Comparison of ENCODE assay signal across 13 cellular contexts in the genomic region with DNA sequence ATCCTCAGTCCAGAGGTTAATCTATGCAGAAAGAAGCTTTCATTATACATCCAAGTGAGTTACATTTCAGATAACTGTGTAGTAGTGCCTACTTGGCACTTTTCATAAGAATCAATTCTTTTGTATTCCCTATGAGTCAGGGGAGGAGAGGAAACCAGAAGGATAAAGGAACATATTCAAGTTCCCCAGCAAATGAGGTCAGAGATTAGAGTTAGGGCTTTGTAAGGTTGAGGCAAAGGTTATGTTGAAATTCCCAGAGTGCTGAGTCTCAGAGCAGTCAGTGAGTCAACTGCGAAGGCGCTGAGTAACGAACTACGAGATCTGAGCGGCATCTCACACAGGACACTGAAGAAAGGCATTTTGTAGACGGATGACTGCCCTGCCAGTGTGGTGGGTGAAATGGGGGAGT. TPM values are rescaled to one million over a fixed set of nuclear protein-coding genes. Genes with fewer than 3 reads are reported as not detected.
DNase-seq lines count a peak whose midpoint lies in the region; ATAC-seq, FAIRE-seq and TF ChIP-seq lines count a peak whose summit lies in the region.
"Had no signal": no experiment of that assay in that cellular context is flagged by ENCODE, and none has a peak within 500 bp of the region (broad histone marks: within the 10 kb centered on the region; RNA-seq: fewer than 3 reads in every experiment).

No MANE protein-coding gene starts in this region.

- POLR2A ChIA-PET in IMR-90 (lab: Charles Lee; ENCODE audit: unreplicated experiment), result interaction anchor here (0.5 kb wide), 2 partner anchors 17 to 1199 kb away, joined by 3 to 4 read pairs; no protein-coding TSS in a partner anchor

- H4K5ac ChIP-seq in IMR-90 (ENCODE audit: low read depth, low read length), result no peak overlapping the region

- no peak overlapping the region for H4K91ac ChIP-seq in IMR-90 (ENCODE audit: insufficient read depth, low read depth, low read length)

- no TSS peak for BruUV-seq in IMR-90 (replicated peaks; lab: Mats Ljungman, UMichigan)

- H3K4me1 ChIP-seq in IMR-90 (ENCODE audit: control insufficient read depth, insufficient read depth, low read length), result no peaks in the 10 kb centered on the region
- H3K4me1 ChIP-seq in small intestine (ENCODE audit: control insufficient read depth in 2 of 2, insufficient read depth in 1 of 2, low read depth in 1 of 2, low read length in 1 of 2), result no peaks in the 10 kb centered on the region
- H3K4me1 ChIP-seq: uterus had no signal

- H3K27me3 ChIP-seq in IMR-90 (ENCODE audit: control insufficient read depth, insufficient read depth, low read length) (no peaks in the 10 kb centered on the region), kidney epithelial cell (ENCODE audit: control insufficient read depth, insufficient read depth, low read length) (no peaks in the 10 kb centered on the region), small intestine (ENCODE audit: control insufficient read depth in 2 of 2, insufficient read depth in 2 of 2, low read length in 2 of 2) (no peaks in the 10 kb centered on the region)
- H3K27me3 ChIP-seq: uterus had no signal

- H2BK15ac ChIP-seq in IMR-90 (ENCODE audit: low read depth, low read length), result no peak overlapping the region

- no peak overlapping the region for H3K14ac ChIP-seq in IMR-90 (replicated peaks; ENCODE audit: low read depth, low read length)

- H2AK9ac ChIP-seq in IMR-90 (replicated peaks; ENCODE audit: low read depth, low read length, poor library complexity), result no peak overlapping the region

- H2BK120ac ChIP-seq in IMR-90 (ENCODE audit: low read depth, low read length), result no peak overlapping the region

- no peak overlapping the region for H3K9ac ChIP-seq in IMR-90 (ENCODE audit: low read depth, low read length)

- H2AK5ac ChIP-seq in IMR-90 (ENCODE audit: low read depth, low read length), result no peak overlapping the region

- H3K9me3 ChIP-seq in IMR-90 (ENCODE audit: control insufficient read depth, insufficient read depth, low read length) (no peaks in the 10 kb centered on the region), small intestine (ENCODE audit: control insufficient read depth, low read depth) (no peaks in the 10 kb centered on the region)
- H3K9me3 ChIP-seq: uterus had no signal

- ATAC-seq in IMR-90 (ENCODE audit: low read depth), result peak; percentile 85
- no peak for ATAC-seq in HG02642 (IDR thresholded peaks at IDR 0.05; ENCODE audit: poor library complexity, unreplicated experiment)
- no peak for ATAC-seq in HG02571 (IDR thresholded peaks at IDR 0.05; ENCODE audit: unreplicated experiment)

- TF ChIP-seq CTCF in IMR-90 (conservative IDR thresholded peaks at IDR 0.05; ENCODE audit: low read depth, low read length), result no peak
- TF ChIP-seq CTCF in kidney epithelial cell (IDR thresholded peaks at IDR 0.05; ENCODE audit: insufficient read depth, low read length, poor library complexity, severe bottlenecking), result no peak

- intact Hi-C loops in IMR-90 (cut with micrococcal nuclease), result no loop called here

- no CpG with 5 or more reads among the region's 6 CpGs for WGBS in IMR-90 (ENCODE audit: extremely low coverage in 2 of 2, insufficient read length in 1 of 2), 2 experiments
- 14 to 57% (median 42%) methylated on average over 6 of the region's 6 CpGs for WGBS in small intestine, 3 donors

- H4K8ac ChIP-seq in IMR-90 (ENCODE audit: low read depth in 2 of 2, low read length in 2 of 2), result no peak overlapping the region

- no peak overlapping the region for H3K23ac ChIP-seq in IMR-90 (ENCODE audit: low read depth, low read length)

- no peak for TF ChIP-seq RAD21 in IMR-90 (IDR thresholded peaks at IDR 0.05; ENCODE audit: low read length)

- no peaks in the 10 kb centered on the region for H3K9me1 ChIP-seq in IMR-90 (ENCODE audit: insufficient read depth, low read length)

- no peak overlapping the region for H3K4ac ChIP-seq in IMR-90 (ENCODE audit: low read depth, low read length)

- FAIRE-seq in small intestine (lab: Jason Lieb, UNC), result peak; percentile 19
- FAIRE-seq: HTR-8/SVneo had no signal

- in situ Hi-C loops in IMR-90 (cut with MboI; ENCODE audit: low sequenced_read_pairs), result no loop called here

- CTCF ChIA-PET in IMR-90 (lab: Yijun Ruan, JAX), result no interaction called here

- H3K79me1 ChIP-seq in IMR-90 (ENCODE audit: low read depth in 1 of 2, low read length in 2 of 2), result no peaks in the 10 kb centered on the region

- H3K36me3 ChIP-seq in IMR-90 (ENCODE audit: control insufficient read depth, insufficient read depth, low read length) (no peaks in the 10 kb centered on the region), kidney epithelial cell (ENCODE audit: control insufficient read depth, insufficient read depth, low read length) (no peaks in the 10 kb centered on the region), small intestine (ENCODE audit: control insufficient read depth in 2 of 2, insufficient read depth in 2 of 2, low read length in 2 of 2) (no peaks in the 10 kb centered on the region)
- H3K36me3 ChIP-seq: uterus had no signal

- H2BK5ac ChIP-seq in IMR-90 (ENCODE audit: low read depth, low read length, poor library complexity, severe bottlenecking), result no peak overlapping the region

- no peak for TF ChIP-seq POLR2A in IMR-90 (IDR thresholded peaks at IDR 0.05; ENCODE audit: low read depth, low read length)

- no peak overlapping the region for H2AFZ ChIP-seq in IMR-90 (replicated peaks; ENCODE audit: low read length, poor library complexity)

- DNase-seq in IMR-90 (peak; percentile 57), amniotic epithelial cell (ENCODE audit: low read depth) (peak; percentile 93), kidney epithelial cell (ENCODE audit: low read depth) (peak; percentile 63), small intestine (peak; percentile 98), COR-L47 (lab: John Stamatoyannopoulos, UW) (no peak), DMS 273 treated with DMSO at 0.1 percent for 48 hours (lab: John Stamatoyannopoulos, UW) (no peak)
- DNase-seq: anterior cingulate cortex; NK-92 treated with Interleukin-12 subunit alpha and Interleukin-12 subunit beta, amount 100 ng/mL, for 24 hours; stimulated activated CD4-positive, alpha-beta T cell treated with anti-CD3 and anti-CD28 coated beads, Interleukin-1b, Interleukin-23, amount 100 ng/mL, for 48 hours; uterus had no signal

- H3K4me2 ChIP-seq in IMR-90 (ENCODE audit: low read depth, low read length), result no peak overlapping the region

- H3K4me3 ChIP-seq in IMR-90 (ENCODE audit: insufficient read depth, low read depth, low read length) (no peak overlapping the region), kidney epithelial cell (ENCODE audit: low read depth, low read length) (no peak overlapping the region), small intestine (ENCODE audit: low read depth in 1 of 2, low read length in 2 of 2) (no peak overlapping the region)
- H3K4me3 ChIP-seq: uterus had no signal

- H3K27ac ChIP-seq in IMR-90 (ENCODE audit: insufficient read depth, low read length) (no peak overlapping the region), small intestine (ENCODE audit: low read depth in 1 of 2, low read length in 1 of 2) (peak overlapping the region; percentile 35 to 85)
- H3K27ac ChIP-seq: uterus had no signal

- dilution Hi-C loops in IMR-90 (cut with HindIII; ENCODE audit: low sequenced_read_pairs, unreplicated experiment), result no loop called here

- H4K20me1 ChIP-seq in IMR-90 (ENCODE audit: insufficient read depth, low read length), result no peaks in the 10 kb centered on the region

- no peak overlapping the region for H2BK20ac ChIP-seq in IMR-90 (ENCODE audit: low read depth, low read length)

- H3K56ac ChIP-seq in IMR-90 (ENCODE audit: extremely low read depth, insufficient read depth, low read length), result no peak overlapping the region

- H3K18ac ChIP-seq in IMR-90 (ENCODE audit: low read depth, low read length), result no peak overlapping the region

TF ChIP-seq in IMR-90, 13 proteins besides CTCF, POLR2A, EP300 and RAD21 (continues in another document):
- no peak for TF ChIP-seq RCOR1 (IDR thresholded peaks at IDR 0.05; ENCODE audit: insufficient replicate concordance, low read length)
- TF ChIP-seq, protein P1, sequence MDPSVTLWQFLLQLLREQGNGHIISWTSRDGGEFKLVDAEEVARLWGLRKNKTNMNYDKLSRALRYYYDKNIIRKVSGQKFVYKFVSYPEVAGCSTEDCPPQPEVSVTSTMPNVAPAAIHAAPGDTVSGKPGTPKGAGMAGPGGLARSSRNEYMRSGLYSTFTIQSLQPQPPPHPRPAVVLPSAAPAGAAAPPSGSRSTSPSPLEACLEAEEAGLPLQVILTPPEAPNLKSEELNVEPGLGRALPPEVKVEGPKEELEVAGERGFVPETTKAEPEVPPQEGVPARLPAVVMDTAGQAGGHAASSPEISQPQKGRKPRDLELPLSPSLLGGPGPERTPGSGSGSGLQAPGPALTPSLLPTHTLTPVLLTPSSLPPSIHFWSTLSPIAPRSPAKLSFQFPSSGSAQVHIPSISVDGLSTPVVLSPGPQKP (IDR thresholded peaks at IDR 0.05; ENCODE audit: borderline replicate concordance, low read depth, low read length), result no peak
- no peak for TF ChIP-seq RFX5 (IDR thresholded peaks at IDR 0.05; ENCODE audit: low read depth, low read length)
- TF ChIP-seq SMC3 (IDR thresholded peaks at IDR 0.05; ENCODE audit: low read depth, low read length), result no peak
- no peak for TF ChIP-seq CHD1 (IDR thresholded peaks at IDR 0.05; ENCODE audit: low read depth, low read length)
- TF ChIP-seq MAZ (IDR thresholded peaks at IDR 0.05; ENCODE audit: borderline replicate concordance, low read depth, low read length), result no peak
- TF ChIP-seq BHLHE40 (IDR thresholded peaks at IDR 0.05; ENCODE audit: low read depth, low read length), result no peak
- no peak for TF ChIP-seq MXI1 (IDR thresholded peaks at IDR 0.05; ENCODE audit: borderline replicate concordance, low read depth, low read length)
- TF ChIP-seq CEBPB (IDR thresholded peaks at IDR 0.05; ENCODE audit: low read depth, low read length), result peak; percentile 24; the same call in 1 of the 2 replicates
- TF ChIP-seq MAFK (IDR thresholded peaks at IDR 0.05; ENCODE audit: low read depth, low read length), result peak; percentile 53; the same call in 1 of the 2 replicates
- TF ChIP-seq FOS (IDR thresholded peaks at IDR 0.05; ENCODE audit: low read depth, low read length), result 0 out of 2 replicates have a peak, but pooled peaks have one; percentile 17

RNA-seq across cellular contexts. Expression of a gene that starts 25.1 kb away (rescaled TPM):
- total RNA-seq in IMR-90 (2012; rRNA removed) (32.6 and 50.0 TPM in 2 replicates), kidney epithelial cell (52.0 and 72.4 TPM in 2 replicates)
- polyA plus RNA-seq in IMR-90 (2012; rRNA removed) (25.4 and 29.7 TPM in 2 replicates), small intestine (100 to 1,000 TPM in 1 of 3 donors, 10 to 100 TPM in 2; 64.6 to 122 (median 72.7) TPM)
- 6.2 and 12.6 TPM in 2 replicates for polyA plus RNA-seq in IMR-90 (2012; cell fraction: cytosol; rRNA removed)
- 2.9 and 22.9 TPM in 2 replicates for polyA plus RNA-seq in IMR-90 (2012; cell fraction: nucleus; rRNA removed; ENCODE audit: low replicate concordance)

RNA-seq across cellular contexts. Expression of a gene that starts 34.1 kb away (rescaled TPM):
- not detected in 2 replicates for total RNA-seq in IMR-90 (2012; rRNA removed)
- not detected in 2 replicates for polyA plus RNA-seq in IMR-90 (2012; rRNA removed)
- not detected in 2 replicates for polyA plus RNA-seq in IMR-90 (2012; cell fraction: cytosol; rRNA removed)
- polyA plus RNA-seq in IMR-90 (2012; cell fraction: nucleus; rRNA removed; ENCODE audit: low replicate concordance), result not detected in 2 replicates
- 0.07 TPM in 1 of 2 replicates, not detected in the other for total RNA-seq in kidney epithelial cell
- polyA plus RNA-seq in small intestine, result 1 to 10 TPM; 2.9 to 9.2 (median 6.2) TPM

Comparison
In these comparisons a context has a peak if more than half of its experiments do, and no peak if none do; other contexts are left out.
1. DNase-seq: peak in IMR-90 (single experiment), amniotic epithelial cell (single experiment), kidney epithelial cell (single experiment) and small intestine (single experiment); none in COR-L47 (single experiment) and DMS 273 treated with DMSO at 0.1 percent for 48 hours (single experiment).